ENCODE assay signal across 1 cellular context in genomic region chr19:42396542-42397314, GRCh38.
TF ChIP-seq lines count a peak whose summit lies in the region.

No MANE protein-coding gene starts in this region.

TF ChIP-seq in HepG2, 621 proteins besides CTCF, POLR2A, EP300 and RAD21 (continued from another document):
- TF ChIP-seq, protein P1, sequence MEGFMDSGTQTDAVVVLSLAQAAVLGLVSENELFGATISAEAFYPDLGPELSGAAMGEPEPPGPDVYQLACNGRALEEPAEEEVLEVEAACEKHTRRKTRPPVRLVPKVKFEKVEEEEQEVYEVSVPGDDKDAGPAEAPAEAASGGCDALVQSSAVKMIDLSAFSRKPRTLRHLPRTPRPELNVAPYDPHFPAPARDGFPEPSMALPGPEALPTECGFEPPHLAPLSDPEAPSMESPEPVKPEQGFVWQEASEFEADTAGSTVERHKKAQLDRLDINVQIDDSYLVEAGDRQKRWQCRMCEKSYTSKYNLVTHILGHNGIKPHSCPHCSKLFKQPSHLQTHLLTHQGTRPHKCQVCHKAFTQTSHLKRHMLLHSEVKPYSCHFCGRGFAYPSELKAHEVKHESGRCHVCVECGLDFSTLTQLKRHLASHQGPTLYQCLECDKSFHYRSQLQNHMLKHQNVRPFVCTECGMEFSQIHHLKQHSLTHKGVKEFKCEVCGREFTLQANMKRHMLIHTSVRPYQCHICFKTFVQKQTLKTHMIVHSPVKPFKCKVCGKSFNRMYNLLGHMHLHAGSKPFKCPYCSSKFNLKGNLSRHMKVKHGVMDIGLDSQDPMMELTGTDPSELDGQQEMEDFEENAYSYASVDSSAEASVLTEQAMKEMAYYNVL (CRISPR knock-in tag; IDR thresholded peaks at IDR 0.05; ENCODE audit: borderline replicate concordance), result no peak
- TF ChIP-seq TOPORS (CRISPR knock-in tag; IDR thresholded peaks at IDR 0.05), result no peak
TF ChIP-seq in HepG2: peak in this region for 5.
